28 cellular contexts compared by ENCODE assay signal in the genomic region with DNA sequence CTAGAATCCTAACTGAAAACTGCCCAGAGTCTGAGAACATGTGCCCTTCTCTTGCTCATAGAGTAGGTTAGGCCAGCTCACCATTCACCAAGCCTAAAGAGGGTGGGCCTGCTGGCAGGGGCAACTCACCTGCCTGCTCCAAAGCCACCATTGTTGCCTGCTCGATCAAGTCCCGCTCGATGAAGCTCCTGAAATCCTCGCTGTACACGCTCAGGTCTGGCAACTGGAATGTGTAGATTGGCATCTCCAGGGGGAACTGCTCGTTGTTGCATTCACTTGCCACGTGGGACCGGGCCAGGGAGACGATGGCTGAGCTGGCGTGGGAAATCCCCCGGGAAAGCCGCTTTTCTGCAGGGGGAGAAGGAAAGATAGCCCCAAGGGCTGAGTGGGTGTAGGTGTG.
"Had no signal": no experiment of that assay in that cellular context is flagged by ENCODE, and none has a peak within 500 bp of the region (broad histone marks: within the 10 kb centered on the region; RNA-seq: fewer than 3 reads in every experiment).

No MANE protein-coding gene starts in this region.

- H3K27me3 ChIP-seq: stomach, suprapubic skin, testis, thyroid gland, tibial artery, tibial nerve, transverse colon, upper lobe of left lung, upper lobe of right lung, uterus, vagina had no signal

- H3K9me3 ChIP-seq: stomach, suprapubic skin, testis, thoracic aorta, thyroid gland, tibial artery, tibial nerve, transverse colon, upper lobe of left lung, upper lobe of right lung, uterus, vagina had no signal

- ATAC-seq: stimulated activated effector memory CD8-positive, alpha-beta T cell treated with anti-CD3 and anti-CD28 coated beads, Interleukin-12 subunit alpha, Interleukin-12 subunit beta, amount 100 ng/mL, for 72 hours; stimulated activated memory B cell treated with anti-CD40 and anti-IgM and Interleukin-4, amounts not matched to agents 10 μg/mL and 1 μg/mL and 100 μg/mL, for 72 hours; stimulated activated naive B cell treated with anti-CD40 and anti-IgM and Interleukin-4, amounts not matched to agents 10 μg/mL and 1 μg/mL and 100 μg/mL, for 72 hours; stimulated activated naive CD8-positive, alpha-beta T cell treated with anti-CD3 and anti-CD28 coated beads, Interleukin-15, amount 100 ng/mL, for 72 hours; stimulated activated naive CD8-positive, alpha-beta T cell treated with anti-CD3 and anti-CD28 coated beads, Interleukin-15, Interleukin-2, amounts not matched to agents 100 U/mL and 50 U/mL, for 24 hours; upper lobe of right lung had no signal

- H3K4me1 Mint-ChIP-seq: stimulated activated effector memory CD8-positive, alpha-beta T cell treated with anti-CD3 and anti-CD28 coated beads, Interleukin-12 subunit alpha, Interleukin-12 subunit beta, amount 100 ng/mL, for 72 hours; stimulated activated memory B cell treated with anti-CD40 and anti-IgM and Interleukin-4, amounts not matched to agents 10 μg/mL and 1 μg/mL and 100 μg/mL, for 72 hours; stimulated activated naive B cell treated with anti-CD40 and anti-IgM and Interleukin-4, amounts not matched to agents 10 μg/mL and 1 μg/mL and 100 μg/mL, for 72 hours; stimulated activated naive CD8-positive, alpha-beta T cell treated with anti-CD3 and anti-CD28 coated beads, Interleukin-15, amount 100 ng/mL, for 72 hours had no signal

- H3K4me3 Mint-ChIP-seq: stimulated activated effector memory CD8-positive, alpha-beta T cell treated with anti-CD3 and anti-CD28 coated beads, Interleukin-12 subunit alpha, Interleukin-12 subunit beta, amount 100 ng/mL, for 72 hours; stimulated activated memory B cell treated with anti-CD40 and anti-IgM and Interleukin-4, amounts not matched to agents 10 μg/mL and 1 μg/mL and 100 μg/mL, for 72 hours; stimulated activated naive B cell treated with anti-CD40 and anti-IgM and Interleukin-4, amounts not matched to agents 10 μg/mL and 1 μg/mL and 100 μg/mL, for 72 hours; stimulated activated naive CD8-positive, alpha-beta T cell treated with anti-CD3 and anti-CD28 coated beads, Interleukin-15, amount 100 ng/mL, for 72 hours; stimulated activated naive CD8-positive, alpha-beta T cell treated with anti-CD3 and anti-CD28 coated beads, Interleukin-15, Interleukin-2, amounts not matched to agents 100 ng/mL and 50 ng/mL, for 24 hours; type B pancreatic cell had no signal

- H3K4me1 ChIP-seq: stomach, testis, tibial artery, tibial nerve, transverse colon, uterus had no signal

- DNase-seq: stimulated activated CD4-positive, alpha-beta T cell treated with anti-CD3 and anti-CD28 coated beads, Interleukin-2, amount 100 ng/mL, for 48 hours; stimulated activated CD4-positive, alpha-beta T cell treated with anti-CD3 and anti-CD28 coated beads, Interleukin-4, amount 100 ng/mL, for 1 hour; stimulated activated CD4-positive, alpha-beta T cell treated with anti-CD3 and anti-CD28 coated beads, Interleukin-4, amount 100 ng/mL, for 24 hours; stimulated activated CD4-positive, alpha-beta T cell treated with anti-CD3 and anti-CD28 coated beads, Interleukin-4, amount 100 ng/mL, for 4 hours; stimulated activated CD8-positive, alpha-beta memory T cell treated with anti-CD3 and anti-CD28 coated beads, Interleukin-4, amount 100 ng/mL, for 48 hours; stimulated activated naive B cell treated with anti-CD40 and anti-IgM and Interleukin-4, amounts not matched to agents 10 μg/mL and 1 μg/mL and 100 μg/mL, for 72 hours; stimulated activated naive CD4-positive, alpha-beta T cell; stimulated activated naive CD4-positive, alpha-beta T cell treated with Interleukin-2 at 50 U/mL for 16 hours; stimulated activated naive CD8-positive, alpha-beta T cell treated with anti-CD3 and anti-CD28 coated beads, Interleukin-15, amount 100 ng/mL, for 72 hours; stimulated activated naive CD8-positive, alpha-beta T cell treated with anti-CD3 and anti-CD28 coated beads, Interleukin-15, Interleukin-2, amounts not matched to agents 100 U/mL and 50 U/mL, for 24 hours; stomach; substantia nigra; testis; thyroid gland; tibial artery; transverse colon; trophoblast cell; upper lobe of left lung; upper lobe of right lung; uterus had no signal

- H3K36me3 ChIP-seq: suprapubic skin, thoracic aorta, thyroid gland, transverse colon, upper lobe of left lung, upper lobe of right lung, uterus, vagina had no signal

- H3K36me3 Mint-ChIP-seq: stimulated activated effector memory CD8-positive, alpha-beta T cell treated with anti-CD3 and anti-CD28 coated beads, Interleukin-12 subunit alpha, Interleukin-12 subunit beta, amount 100 ng/mL, for 72 hours; stimulated activated memory B cell treated with anti-CD40 and anti-IgM and Interleukin-4, amounts not matched to agents 10 μg/mL and 1 μg/mL and 100 μg/mL, for 72 hours; stimulated activated naive B cell treated with anti-CD40 and anti-IgM and Interleukin-4, amounts not matched to agents 10 μg/mL and 1 μg/mL and 100 μg/mL, for 72 hours; type B pancreatic cell had no signal

- H3K27me3 Mint-ChIP-seq: type B pancreatic cell had no signal

- H3K4me3 ChIP-seq: stomach, suprapubic skin, testis, thoracic aorta, thyroid gland, tibial artery, tibial nerve, transverse colon, upper lobe of left lung, upper lobe of right lung, uterus, vagina had no signal

- H3K27ac Mint-ChIP-seq: stimulated activated effector memory CD8-positive, alpha-beta T cell treated with anti-CD3 and anti-CD28 coated beads, Interleukin-12 subunit alpha, Interleukin-12 subunit beta, amount 100 ng/mL, for 72 hours; stimulated activated memory B cell treated with anti-CD40 and anti-IgM and Interleukin-4, amounts not matched to agents 10 μg/mL and 1 μg/mL and 100 μg/mL, for 72 hours; stimulated activated naive B cell treated with anti-CD40 and anti-IgM and Interleukin-4, amounts not matched to agents 10 μg/mL and 1 μg/mL and 100 μg/mL, for 72 hours; stimulated activated naive CD8-positive, alpha-beta T cell treated with anti-CD3 and anti-CD28 coated beads, Interleukin-15, amount 100 ng/mL, for 72 hours; stimulated activated naive CD8-positive, alpha-beta T cell treated with anti-CD3 and anti-CD28 coated beads, Interleukin-15, Interleukin-2, amounts not matched to agents 100 ng/mL and 50 ng/mL, for 24 hours; type B pancreatic cell had no signal

- H3K9me3 Mint-ChIP-seq: stimulated activated effector memory CD8-positive, alpha-beta T cell treated with anti-CD3 and anti-CD28 coated beads, Interleukin-12 subunit alpha, Interleukin-12 subunit beta, amount 100 ng/mL, for 72 hours; stimulated activated memory B cell treated with anti-CD40 and anti-IgM and Interleukin-4, amounts not matched to agents 10 μg/mL and 1 μg/mL and 100 μg/mL, for 72 hours; stimulated activated naive CD8-positive, alpha-beta T cell treated with anti-CD3 and anti-CD28 coated beads, Interleukin-15, amount 100 ng/mL, for 72 hours; stimulated activated naive CD8-positive, alpha-beta T cell treated with anti-CD3 and anti-CD28 coated beads, Interleukin-15, Interleukin-2, amounts not matched to agents 100 ng/mL and 50 ng/mL, for 24 hours; type B pancreatic cell had no signal

- H3K27ac ChIP-seq: stomach, suprapubic skin, testis, thoracic aorta, thyroid gland, tibial artery, tibial nerve, transverse colon, upper lobe of left lung, upper lobe of right lung, uterus, vagina had no signal
